ENCODE assay signal across 8 cellular contexts in the genomic region with DNA sequence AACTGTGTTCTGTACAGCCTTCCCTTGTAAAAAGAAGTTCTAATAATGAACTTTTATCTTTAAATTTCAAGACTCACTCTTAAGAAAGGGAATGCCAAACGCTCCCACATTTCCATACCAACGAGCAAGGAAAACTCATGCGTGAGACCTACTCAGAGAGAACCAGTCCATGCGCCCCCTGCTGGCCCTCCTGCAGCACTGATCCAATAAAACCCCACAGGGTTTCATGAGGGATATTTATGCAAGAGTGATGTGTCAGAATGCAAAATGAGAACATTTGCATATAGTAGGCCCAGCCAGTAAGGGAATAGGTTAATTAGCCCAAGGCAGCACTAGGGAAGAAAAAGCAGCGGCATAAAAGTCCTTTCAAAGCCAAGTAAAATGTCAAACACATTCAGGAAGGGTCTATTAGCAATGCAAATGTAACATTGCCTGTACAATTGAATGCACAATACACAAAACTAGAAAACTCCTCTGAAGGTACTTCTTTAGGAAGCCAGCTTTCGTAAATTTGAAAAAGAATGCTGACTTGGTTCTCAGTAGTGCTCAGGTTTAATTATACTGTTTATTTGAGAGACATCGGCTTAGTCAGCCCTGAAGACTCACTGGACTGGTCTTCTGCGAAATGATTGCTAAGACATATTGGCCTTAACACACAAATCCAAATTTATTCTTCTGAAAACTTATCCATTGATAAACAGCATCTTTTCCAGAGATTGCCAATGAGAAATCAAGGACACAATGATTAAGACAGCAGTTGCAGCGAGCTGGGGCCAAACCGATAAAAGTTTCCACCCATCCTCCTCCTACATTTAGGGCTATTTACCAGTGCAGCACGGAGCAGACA.
DNase-seq lines count a peak whose midpoint lies in the region; ATAC-seq and TF ChIP-seq lines count a peak whose summit lies in the region.

No MANE protein-coding gene starts in this region.

- DNase-seq in GM10266 (ENCODE audit: extremely low spot score) (peak; percentile 77), NCI-H2081 treated with DMSO at 0.1 percent for 48 hours (lab: John Stamatoyannopoulos, UW) (peak; percentile 31), WTC11 (ENCODE audit: low spot score) (peak; percentile 68), left colon (peak; percentile 55 to 71)
- peak; percentile 56 for DNase-seq in central memory CD4-positive, alpha-beta T cell
- peak; percentile 45 for DNase-seq in stimulated activated CD4-positive, alpha-beta T cell treated with anti-CD3 and anti-CD28 coated beads, Interleukin-2, amount 100 ng/mL, for 4 hours (ENCODE audit: low read depth)

- TF ChIP-seq CTCF in GM10266 (IDR thresholded peaks at IDR 0.05; ENCODE audit: control insufficient read depth, insufficient read depth, low read depth, missing control alignments) (peak; percentile 92), WTC11 (IDR thresholded peaks at IDR 0.05) (peak; percentile 79)

- H3K36me3 Mint-ChIP-seq in WTC11, result peaks cover under 1% of the 10 kb centered on the region; the same call in 1 of the 2 replicates

- peaks cover 3% of the 10 kb centered on the region for H3K4me1 Mint-ChIP-seq in WTC11

- no peaks in the 10 kb centered on the region for H3K9me3 Mint-ChIP-seq in WTC11

- intact Hi-C loops in left colon (cut with DNase I, micrococcal nuclease), result loop anchor here (5.0 to 10.0 kb wide), 3 partner anchors 73 to 633 kb away; no protein-coding TSS in a partner anchor

- CTCF ChIA-PET in WTC11 (lab: Charles Lee), result interaction anchor here (0.6 to 3.3 kb wide), 41 partner anchors 8 to 496 kb away, joined by 3 to 61 read pairs (median 5); a partner anchor contains a TSS

- POLR2A ChIA-PET in WTC11 (lab: Charles Lee), result interaction anchor here (1.1 kb wide), 1 partner anchor 430 kb away, joined by 3 read pairs; no protein-coding TSS in a partner anchor

- no peaks in the 10 kb centered on the region for H3K27me3 Mint-ChIP-seq in WTC11 (ENCODE audit: low read depth)

- peak; percentile 48 for ATAC-seq in HG02588 (IDR thresholded peaks at IDR 0.05; ENCODE audit: unreplicated experiment)
- ATAC-seq in WTC11, result peak; percentile 62
- ATAC-seq in left colon, result peak; percentile 83
- no peak for ATAC-seq in HG03025 (IDR thresholded peaks at IDR 0.05; ENCODE audit: low FRiP score, unreplicated experiment)

- no peak overlapping the region for H3K4me3 Mint-ChIP-seq in WTC11

- no peak overlapping the region for H3K27ac Mint-ChIP-seq in WTC11

TF ChIP-seq in WTC11, 78 proteins besides CTCF, POLR2A, EP300 and RAD21:
- TF ChIP-seq GABPB1 (CRISPR knock-in tag; IDR thresholded peaks at IDR 0.05) (no peak), FOXJ3 (CRISPR knock-in tag; IDR thresholded peaks at IDR 0.05; ENCODE audit: borderline replicate concordance) (no peak), FOXK1 (CRISPR knock-in tag; IDR thresholded peaks at IDR 0.05) (no peak), ZNF416 (CRISPR knock-in tag; IDR thresholded peaks at IDR 0.05) (no peak), ZNF138 (CRISPR knock-in tag; conservative IDR thresholded peaks at IDR 0.05) (no peak), TEAD4 (CRISPR knock-in tag; IDR thresholded peaks at IDR 0.05) (no peak)
- TF ChIP-seq, protein P1, sequence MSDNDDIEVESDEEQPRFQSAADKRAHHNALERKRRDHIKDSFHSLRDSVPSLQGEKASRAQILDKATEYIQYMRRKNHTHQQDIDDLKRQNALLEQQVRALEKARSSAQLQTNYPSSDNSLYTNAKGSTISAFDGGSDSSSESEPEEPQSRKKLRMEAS (CRISPR knock-in tag; IDR thresholded peaks at IDR 0.05), result no peak
- TF ChIP-seq, protein P2, sequence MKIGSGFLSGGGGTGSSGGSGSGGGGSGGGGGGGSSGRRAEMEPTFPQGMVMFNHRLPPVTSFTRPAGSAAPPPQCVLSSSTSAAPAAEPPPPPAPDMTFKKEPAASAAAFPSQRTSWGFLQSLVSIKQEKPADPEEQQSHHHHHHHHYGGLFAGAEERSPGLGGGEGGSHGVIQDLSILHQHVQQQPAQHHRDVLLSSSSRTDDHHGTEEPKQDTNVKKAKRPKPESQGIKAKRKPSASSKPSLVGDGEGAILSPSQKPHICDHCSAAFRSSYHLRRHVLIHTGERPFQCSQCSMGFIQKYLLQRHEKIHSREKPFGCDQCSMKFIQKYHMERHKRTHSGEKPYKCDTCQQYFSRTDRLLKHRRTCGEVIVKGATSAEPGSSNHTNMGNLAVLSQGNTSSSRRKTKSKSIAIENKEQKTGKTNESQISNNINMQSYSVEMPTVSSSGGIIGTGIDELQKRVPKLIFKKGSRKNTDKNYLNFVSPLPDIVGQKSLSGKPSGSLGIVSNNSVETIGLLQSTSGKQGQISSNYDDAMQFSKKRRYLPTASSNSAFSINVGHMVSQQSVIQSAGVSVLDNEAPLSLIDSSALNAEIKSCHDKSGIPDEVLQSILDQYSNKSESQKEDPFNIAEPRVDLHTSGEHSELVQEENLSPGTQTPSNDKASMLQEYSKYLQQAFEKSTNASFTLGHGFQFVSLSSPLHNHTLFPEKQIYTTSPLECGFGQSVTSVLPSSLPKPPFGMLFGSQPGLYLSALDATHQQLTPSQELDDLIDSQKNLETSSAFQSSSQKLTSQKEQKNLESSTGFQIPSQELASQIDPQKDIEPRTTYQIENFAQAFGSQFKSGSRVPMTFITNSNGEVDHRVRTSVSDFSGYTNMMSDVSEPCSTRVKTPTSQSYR (CRISPR knock-in tag; IDR thresholded peaks at IDR 0.05), result no peak
- TF ChIP-seq, protein P3, sequence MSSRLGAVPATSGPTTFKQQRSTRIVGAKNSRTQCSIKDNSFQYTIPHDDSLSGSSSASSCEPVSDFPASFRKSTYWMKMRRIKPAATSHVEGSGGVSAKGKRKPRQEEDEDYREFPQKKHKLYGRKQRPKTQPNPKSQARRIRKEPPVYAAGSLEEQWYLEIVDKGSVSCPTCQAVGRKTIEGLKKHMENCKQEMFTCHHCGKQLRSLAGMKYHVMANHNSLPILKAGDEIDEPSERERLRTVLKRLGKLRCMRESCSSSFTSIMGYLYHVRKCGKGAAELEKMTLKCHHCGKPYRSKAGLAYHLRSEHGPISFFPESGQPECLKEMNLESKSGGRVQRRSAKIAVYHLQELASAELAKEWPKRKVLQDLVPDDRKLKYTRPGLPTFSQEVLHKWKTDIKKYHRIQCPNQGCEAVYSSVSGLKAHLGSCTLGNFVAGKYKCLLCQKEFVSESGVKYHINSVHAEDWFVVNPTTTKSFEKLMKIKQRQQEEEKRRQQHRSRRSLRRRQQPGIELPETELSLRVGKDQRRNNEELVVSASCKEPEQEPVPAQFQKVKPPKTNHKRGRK (CRISPR knock-in tag; IDR thresholded peaks at IDR 0.05; ENCODE audit: borderline replicate concordance), result no peak
- TF ChIP-seq, protein P4, sequence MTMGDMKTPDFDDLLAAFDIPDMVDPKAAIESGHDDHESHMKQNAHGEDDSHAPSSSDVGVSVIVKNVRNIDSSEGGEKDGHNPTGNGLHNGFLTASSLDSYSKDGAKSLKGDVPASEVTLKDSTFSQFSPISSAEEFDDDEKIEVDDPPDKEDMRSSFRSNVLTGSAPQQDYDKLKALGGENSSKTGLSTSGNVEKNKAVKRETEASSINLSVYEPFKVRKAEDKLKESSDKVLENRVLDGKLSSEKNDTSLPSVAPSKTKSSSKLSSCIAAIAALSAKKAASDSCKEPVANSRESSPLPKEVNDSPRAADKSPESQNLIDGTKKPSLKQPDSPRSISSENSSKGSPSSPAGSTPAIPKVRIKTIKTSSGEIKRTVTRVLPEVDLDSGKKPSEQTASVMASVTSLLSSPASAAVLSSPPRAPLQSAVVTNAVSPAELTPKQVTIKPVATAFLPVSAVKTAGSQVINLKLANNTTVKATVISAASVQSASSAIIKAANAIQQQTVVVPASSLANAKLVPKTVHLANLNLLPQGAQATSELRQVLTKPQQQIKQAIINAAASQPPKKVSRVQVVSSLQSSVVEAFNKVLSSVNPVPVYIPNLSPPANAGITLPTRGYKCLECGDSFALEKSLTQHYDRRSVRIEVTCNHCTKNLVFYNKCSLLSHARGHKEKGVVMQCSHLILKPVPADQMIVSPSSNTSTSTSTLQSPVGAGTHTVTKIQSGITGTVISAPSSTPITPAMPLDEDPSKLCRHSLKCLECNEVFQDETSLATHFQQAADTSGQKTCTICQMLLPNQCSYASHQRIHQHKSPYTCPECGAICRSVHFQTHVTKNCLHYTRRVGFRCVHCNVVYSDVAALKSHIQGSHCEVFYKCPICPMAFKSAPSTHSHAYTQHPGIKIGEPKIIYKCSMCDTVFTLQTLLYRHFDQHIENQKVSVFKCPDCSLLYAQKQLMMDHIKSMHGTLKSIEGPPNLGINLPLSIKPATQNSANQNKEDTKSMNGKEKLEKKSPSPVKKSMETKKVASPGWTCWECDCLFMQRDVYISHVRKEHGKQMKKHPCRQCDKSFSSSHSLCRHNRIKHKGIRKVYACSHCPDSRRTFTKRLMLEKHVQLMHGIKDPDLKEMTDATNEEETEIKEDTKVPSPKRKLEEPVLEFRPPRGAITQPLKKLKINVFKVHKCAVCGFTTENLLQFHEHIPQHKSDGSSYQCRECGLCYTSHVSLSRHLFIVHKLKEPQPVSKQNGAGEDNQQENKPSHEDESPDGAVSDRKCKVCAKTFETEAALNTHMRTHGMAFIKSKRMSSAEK (CRISPR knock-in tag; IDR thresholded peaks at IDR 0.05; ENCODE audit: borderline replicate concordance), result no peak
